10 cellular contexts compared by ENCODE assay signal in genomic region chr14:104149617-104150141, GRCh38. TPM values are rescaled to one million over a fixed set of nuclear protein-coding genes. Genes with fewer than 3 reads are reported as not detected.
A peak's percentile ranks its signal among the peaks of the same experiment; 100 is the strongest.
DNase-seq lines count a peak whose midpoint lies in the region; ATAC-seq and TF ChIP-seq lines count a peak whose summit lies in the region.
"Had no signal": no experiment of that assay in that cellular context is flagged by ENCODE, and none has a peak within 500 bp of the region (broad histone marks: within the 10 kb centered on the region; RNA-seq: fewer than 3 reads in every experiment).

No MANE protein-coding gene starts in this region.

- peak overlapping the region; percentile 8 for H3K4me3 ChIP-seq in iPS-15b (ENCODE audit: low read depth, low read length)
- H3K4me3 ChIP-seq in stomach: no peak overlapping the region
- H3K4me3 ChIP-seq: PC-9 had no signal

- POLR2A ChIA-PET in HEK293T (lab: Yijun Ruan, JAX): no interaction called here
- POLR2A ChIA-PET in activated CD4-positive, alpha-beta memory T cell treated with anti-CD3 and anti-CD28 coated beads for 36 hours (lab: Charles Lee): no interaction called here

- no peak for TF ChIP-seq POLR2A in stomach (IDR thresholded peaks at IDR 0.05)

- TF ChIP-seq EP300 in stomach (IDR thresholded peaks at IDR 0.05): no peak

- no peak for TF ChIP-seq CTCF in stomach (IDR thresholded peaks at IDR 0.05)

- H3K36me3 ChIP-seq in iPS-15b (ENCODE audit: control insufficient read depth, insufficient read depth, low read length) (peaks cover 26% of the 10 kb centered on the region), stomach (no peaks in the 10 kb centered on the region)

- CTCF ChIA-PET in HEK293T (lab: Yijun Ruan, JAX): no interaction called here
- CTCF ChIA-PET in activated CD4-positive, alpha-beta memory T cell treated with anti-CD3 and anti-CD28 coated beads for 36 hours (lab: Charles Lee): no interaction called here

- peak overlapping the region in 1 of 5 donors; percentile 7 for H3K27ac ChIP-seq in stomach
- H3K27ac ChIP-seq: PC-9 had no signal

- no peak overlapping the region for H3K27ac Mint-ChIP-seq in activated CD4-positive, alpha-beta memory T cell treated with anti-CD3 and anti-CD28 coated beads for 36 hours
- no peak overlapping the region for H3K27ac Mint-ChIP-seq in activated T-helper 2 cell treated with anti-CD3 and anti-CD28 coated beads, Interferon-gamma antibody, Interleukin-2, Interleukin-4, amounts not matched to agents 10 μg/mL and 5 μg/mL and 100 μg/mL, durations not matched to agents 14 hours and 24 hours and 36 hours
- H3K27ac Mint-ChIP-seq: CD8-positive, alpha-beta memory T cell had no signal

- H3K9me3 ChIP-seq in iPS-15b (ENCODE audit: control insufficient read depth, insufficient read depth, low read length) (no peaks in the 10 kb centered on the region), stomach (no peaks in the 10 kb centered on the region)

- H3K27me3 ChIP-seq in iPS-15b (ENCODE audit: control insufficient read depth, insufficient read depth, low read length) (no peaks in the 10 kb centered on the region), stomach (peaks cover 0 to 18% (median 0%) of the 10 kb centered on the region in 3 donors)

- H3K4me1 Mint-ChIP-seq in activated CD4-positive, alpha-beta memory T cell treated with anti-CD3 and anti-CD28 coated beads for 36 hours (ENCODE audit: low read depth): no peaks in the 10 kb centered on the region
- H3K4me1 Mint-ChIP-seq in activated T-helper 2 cell treated with anti-CD3 and anti-CD28 coated beads, Interferon-gamma antibody, Interleukin-2, Interleukin-4, amounts not matched to agents 10 μg/mL and 5 μg/mL and 100 μg/mL, durations not matched to agents 14 hours and 24 hours and 36 hours (ENCODE audit: low read depth): no peaks in the 10 kb centered on the region
- H3K4me1 Mint-ChIP-seq: CD8-positive, alpha-beta memory T cell had no signal

- peaks cover 18% of the 10 kb centered on the region for H3K4me1 ChIP-seq in iPS-15b (ENCODE audit: control insufficient read depth, insufficient read depth, low read length)
- peaks cover 0 to 10% (median 4%) of the 10 kb centered on the region in 4 donors for H3K4me1 ChIP-seq in stomach

- DNase-seq in 8988T (peak; percentile 87), HEK293T (ENCODE audit: extremely low spot score) (peak; percentile 84), stomach (no peak), NCI-H187 treated with DMSO at 0.1 percent for 48 hours (lab: John Stamatoyannopoulos, UW) (no peak)
- peak; percentile 49 for DNase-seq in activated CD4-positive, alpha-beta memory T cell treated with anti-CD3 and anti-CD28 coated beads for 36 hours
- no peak for DNase-seq in activated T-helper 2 cell treated with anti-CD3 and anti-CD28 coated beads, Interferon-gamma antibody, Interleukin-2, Interleukin-4, amounts not matched to agents 10 μg/mL and 5 μg/mL and 100 μg/mL, durations not matched to agents 14 hours and 24 hours and 36 hours (ENCODE audit: low spot score)
- DNase-seq: CD8-positive, alpha-beta memory T cell; PC-9 had no signal

- 30 to 44% (median 41%) methylated on average over 6 to 13 of the region's 13 CpGs for WGBS in stomach, 5 donors

- peaks cover 3% of the 10 kb centered on the region for H3K27me3 Mint-ChIP-seq in activated CD4-positive, alpha-beta memory T cell treated with anti-CD3 and anti-CD28 coated beads for 36 hours
- H3K27me3 Mint-ChIP-seq in activated T-helper 2 cell treated with anti-CD3 and anti-CD28 coated beads, Interferon-gamma antibody, Interleukin-2, Interleukin-4, amounts not matched to agents 10 μg/mL and 5 μg/mL and 100 μg/mL, durations not matched to agents 14 hours and 24 hours and 36 hours (ENCODE audit: low read depth): no peaks in the 10 kb centered on the region

- H3K9ac ChIP-seq in iPS-15b (ENCODE audit: low read depth, low read length): peak overlapping the region; percentile 54

- no peaks in the 10 kb centered on the region for H3K9me3 Mint-ChIP-seq in activated CD4-positive, alpha-beta memory T cell treated with anti-CD3 and anti-CD28 coated beads for 36 hours
- no peaks in the 10 kb centered on the region for H3K9me3 Mint-ChIP-seq in activated T-helper 2 cell treated with anti-CD3 and anti-CD28 coated beads, Interferon-gamma antibody, Interleukin-2, Interleukin-4, amounts not matched to agents 10 μg/mL and 5 μg/mL and 100 μg/mL, durations not matched to agents 14 hours and 24 hours and 36 hours
- H3K9me3 Mint-ChIP-seq: CD8-positive, alpha-beta memory T cell had no signal

- ATAC-seq in HG03457 (IDR thresholded peaks at IDR 0.05; ENCODE audit: unreplicated experiment): no peak

- intact Hi-C loops in activated CD4-positive, alpha-beta memory T cell treated with anti-CD3 and anti-CD28 coated beads for 36 hours (cut with micrococcal nuclease): no loop called here
- intact Hi-C loops in stomach (cut with DNase I; ENCODE audit: low total_unique reads): no loop called here
- intact Hi-C loops in activated T-helper 2 cell treated with anti-CD3 and anti-CD28 coated beads, Interferon-gamma antibody, Interleukin-2, Interleukin-4, amounts not matched to agents 10 μg/mL and 5 μg/mL and 100 μg/mL, durations not matched to agents 14 hours and 24 hours and 36 hours (cut with micrococcal nuclease): no loop called here

- H3K4me3 Mint-ChIP-seq in activated CD4-positive, alpha-beta memory T cell treated with anti-CD3 and anti-CD28 coated beads for 36 hours: no peak overlapping the region
- H3K4me3 Mint-ChIP-seq in activated T-helper 2 cell treated with anti-CD3 and anti-CD28 coated beads, Interferon-gamma antibody, Interleukin-2, Interleukin-4, amounts not matched to agents 10 μg/mL and 5 μg/mL and 100 μg/mL, durations not matched to agents 14 hours and 24 hours and 36 hours (ENCODE audit: low read depth): no peak overlapping the region
- H3K4me3 Mint-ChIP-seq: CD8-positive, alpha-beta memory T cell had no signal

- H3K36me3 Mint-ChIP-seq in activated CD4-positive, alpha-beta memory T cell treated with anti-CD3 and anti-CD28 coated beads for 36 hours: no peaks in the 10 kb centered on the region
- H3K36me3 Mint-ChIP-seq in activated T-helper 2 cell treated with anti-CD3 and anti-CD28 coated beads, Interferon-gamma antibody, Interleukin-2, Interleukin-4, amounts not matched to agents 10 μg/mL and 5 μg/mL and 100 μg/mL, durations not matched to agents 14 hours and 24 hours and 36 hours (ENCODE audit: low read depth): no peaks in the 10 kb centered on the region
- H3K36me3 Mint-ChIP-seq: CD8-positive, alpha-beta memory T cell had no signal

TF ChIP-seq in HEK293T, 16 proteins besides CTCF, POLR2A, EP300 and RAD21:
- TF ChIP-seq BHLHE40 (IDR thresholded peaks at IDR 0.05; ENCODE audit: borderline replicate concordance) (no peak), PKNOX1 (IDR thresholded peaks at IDR 0.05) (peak; percentile 67; the same call in 1 of the 2 replicates), TARDBP (IDR thresholded peaks at IDR 0.05) (no peak)

RNA-seq across cellular contexts. Expression of gene KIF26A, which starts 11.3 kb away (rescaled TPM):
- under 1 TPM; 0.29 to 0.38 TPM for total RNA-seq in activated CD4-positive, alpha-beta memory T cell treated with anti-CD3 and anti-CD28 coated beads for 36 hours
- 10 to 100 TPM in 1 of 5 donors, 1 to 10 TPM in 3, under 1 TPM in 1; 0.89 to 21.7 (median 2.8) TPM for total RNA-seq in stomach
- polyA plus RNA-seq in stomach: 1 to 10 TPM in 2 of 3 donors, under 1 TPM in 1; 0.65 to 1.8 (median 1.2) TPM
- 0.28 and 0.34 TPM in 2 replicates for total RNA-seq in activated T-helper 2 cell treated with anti-CD3 and anti-CD28 coated beads, Interferon-gamma antibody, Interleukin-2, Interleukin-4, amounts not matched to agents 10 μg/mL and 5 μg/mL and 100 μg/mL, durations not matched to agents 14 hours and 24 hours and 36 hours
- polyA plus RNA-seq: CD8-positive, alpha-beta memory T cell had no signal

Comparison
In these comparisons a context has a peak if more than half of its experiments do, and no peak if none do; other contexts are left out.
1. DNase-seq: peak in 8988T (single experiment), HEK293T (single experiment) and activated CD4-positive, alpha-beta memory T cell treated with anti-CD3 and anti-CD28 coated beads for 36 hours (single experiment); none in stomach (single experiment), activated T-helper 2 cell treated with anti-CD3 and anti-CD28 coated beads, Interferon-gamma antibody, Interleukin-2, Interleukin-4, amounts not matched to agents 10 μg/mL and 5 μg/mL and 100 μg/mL, durations not matched to agents 14 hours and 24 hours and 36 hours (single experiment) and NCI-H187 treated with DMSO at 0.1 percent for 48 hours (single experiment).